In the genomic region with DNA sequence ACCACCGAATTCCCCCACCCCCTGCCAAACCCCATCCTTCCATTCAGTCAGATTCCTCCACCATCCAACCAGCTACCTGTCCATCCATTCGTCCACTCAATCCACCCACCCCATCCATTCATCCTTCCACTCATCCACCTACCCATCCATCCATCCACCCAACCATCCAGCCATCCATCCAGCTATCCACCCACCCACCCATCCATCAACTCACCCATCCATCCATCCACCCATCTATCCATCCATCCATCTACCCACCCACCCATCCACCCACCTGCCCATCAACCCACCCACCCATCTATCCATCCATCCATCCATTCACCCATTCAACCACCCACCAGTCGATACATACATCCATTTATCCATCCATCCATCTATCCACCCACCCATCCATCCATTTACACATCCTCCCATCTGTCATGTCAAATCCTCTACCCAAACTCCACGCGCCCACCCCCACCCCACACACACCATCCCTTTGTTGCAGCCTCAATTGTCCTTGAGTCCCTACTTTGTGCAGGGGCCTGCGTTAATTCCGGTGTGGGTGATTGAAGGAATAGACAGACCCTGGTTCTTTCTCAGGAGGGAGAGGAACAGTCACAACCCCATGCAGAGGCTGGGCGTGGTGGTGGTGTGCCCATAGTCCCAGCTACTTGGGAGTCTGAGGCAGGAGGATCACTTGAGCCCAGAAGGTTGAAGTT, we compare ENCODE assay signal across 1 cellular context.
TF ChIP-seq lines count a peak whose summit lies in the region.

No MANE protein-coding gene starts in this region.

TF ChIP-seq in GM12878, 131 proteins besides CTCF, POLR2A, EP300 and RAD21:
- TF ChIP-seq, protein P1, sequence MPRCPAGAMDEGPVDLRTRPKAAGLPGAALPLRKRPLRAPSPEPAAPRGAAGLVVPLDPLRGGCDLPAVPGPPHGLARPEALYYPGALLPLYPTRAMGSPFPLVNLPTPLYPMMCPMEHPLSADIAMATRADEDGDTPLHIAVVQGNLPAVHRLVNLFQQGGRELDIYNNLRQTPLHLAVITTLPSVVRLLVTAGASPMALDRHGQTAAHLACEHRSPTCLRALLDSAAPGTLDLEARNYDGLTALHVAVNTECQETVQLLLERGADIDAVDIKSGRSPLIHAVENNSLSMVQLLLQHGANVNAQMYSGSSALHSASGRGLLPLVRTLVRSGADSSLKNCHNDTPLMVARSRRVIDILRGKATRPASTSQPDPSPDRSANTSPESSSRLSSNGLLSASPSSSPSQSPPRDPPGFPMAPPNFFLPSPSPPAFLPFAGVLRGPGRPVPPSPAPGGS (IDR thresholded peaks at IDR 0.05; ENCODE audit: borderline replicate concordance, insufficient read depth, low read depth, low read length, poor library complexity, severe bottlenecking), result peak; percentile 10
- TF ChIP-seq NRF1 (conservative IDR thresholded peaks at IDR 0.05; ENCODE audit: low read depth, low read length), result no peak
- TF ChIP-seq, protein P2, sequence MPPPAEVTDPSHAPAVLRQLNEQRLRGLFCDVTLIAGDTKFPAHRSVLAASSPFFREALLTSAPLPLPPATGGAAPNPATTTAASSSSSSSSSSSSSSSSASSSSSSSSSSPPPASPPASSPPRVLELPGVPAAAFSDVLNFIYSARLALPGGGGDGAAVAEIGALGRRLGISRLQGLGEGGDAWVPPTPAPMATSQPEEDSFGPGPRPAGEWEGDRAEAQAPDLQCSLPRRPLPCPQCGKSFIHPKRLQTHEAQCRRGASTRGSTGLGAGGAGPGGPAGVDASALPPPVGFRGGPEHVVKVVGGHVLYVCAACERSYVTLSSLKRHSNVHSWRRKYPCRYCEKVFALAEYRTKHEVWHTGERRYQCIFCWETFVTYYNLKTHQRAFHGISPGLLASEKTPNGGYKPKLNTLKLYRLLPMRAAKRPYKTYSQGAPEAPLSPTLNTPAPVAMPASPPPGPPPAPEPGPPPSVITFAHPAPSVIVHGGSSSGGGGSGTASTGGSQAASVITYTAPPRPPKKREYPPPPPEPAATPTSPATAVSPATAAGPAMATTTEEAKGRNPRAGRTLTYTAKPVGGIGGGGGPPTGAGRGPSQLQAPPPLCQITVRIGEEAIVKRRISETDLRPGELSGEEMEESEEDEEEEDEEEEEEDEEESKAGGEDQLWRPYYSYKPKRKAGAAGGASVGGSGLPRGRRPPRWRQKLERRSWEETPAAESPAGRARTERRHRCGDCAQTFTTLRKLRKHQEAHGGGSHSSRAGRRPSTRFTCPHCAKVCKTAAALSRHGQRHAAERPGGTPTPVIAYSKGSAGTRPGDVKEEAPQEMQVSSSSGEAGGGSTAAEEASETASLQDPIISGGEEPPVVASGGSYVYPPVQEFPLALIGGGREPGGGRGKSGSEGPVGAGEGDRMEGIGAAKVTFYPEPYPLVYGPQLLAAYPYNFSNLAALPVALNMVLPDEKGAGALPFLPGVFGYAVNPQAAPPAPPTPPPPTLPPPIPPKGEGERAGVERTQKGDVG (CRISPR knock-in tag; IDR thresholded peaks at IDR 0.05), result no peak
